In the genomic region with DNA sequence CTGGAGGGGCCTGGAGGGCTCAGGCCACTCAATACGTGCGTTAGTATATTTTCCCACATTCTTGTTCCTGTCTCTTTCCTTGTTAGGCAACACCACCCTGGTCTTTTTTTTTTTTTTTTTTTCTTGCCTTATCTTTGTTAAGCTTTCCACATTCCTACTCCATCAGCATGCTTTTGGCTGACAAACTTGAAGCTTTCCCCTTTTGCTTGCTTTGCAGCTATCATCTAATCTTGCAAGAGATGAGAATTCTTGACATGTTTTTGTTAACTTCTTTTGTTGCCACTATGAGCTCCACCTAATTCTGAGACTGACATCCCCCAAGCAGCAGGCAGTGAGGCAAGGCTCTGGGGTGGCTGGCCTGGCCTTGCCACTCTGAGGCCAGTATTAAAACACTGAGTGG, we compare ENCODE assay signal across 16 cellular contexts. TPM values are rescaled to one million over a fixed set of nuclear protein-coding genes. Genes with fewer than 3 reads are reported as not detected.
"Had no signal": no experiment of that assay in that cellular context is flagged by ENCODE, and none has a peak within 500 bp of the region (broad histone marks: within the 10 kb centered on the region; RNA-seq: fewer than 3 reads in every experiment).

No MANE protein-coding gene starts in this region.

- H3K27me3 Mint-ChIP-seq: stimulated activated naive B cell treated with anti-CD40 and anti-IgM and Interleukin-4, amounts not matched to agents 10 μg/mL and 1 μg/mL and 100 μg/mL, for 72 hours had no signal

- H3K36me3 Mint-ChIP-seq: activated naive CD4-positive, alpha-beta T cell treated with anti-CD3 and anti-CD28 coated beads, Interleukin-2, amount 50 U/mL, for 24 hours; naive thymus-derived CD8-positive, alpha-beta T cell; stimulated activated naive B cell treated with anti-CD40 and anti-IgM and Interleukin-4, amounts not matched to agents 10 μg/mL and 1 μg/mL and 100 μg/mL, for 72 hours had no signal

- H3K27me3 ChIP-seq: adrenal gland, gastroesophageal sphincter, heart left ventricle, pancreas, sigmoid colon had no signal

- H3K36me3 ChIP-seq: adrenal gland, gastroesophageal sphincter, heart left ventricle, pancreas, sigmoid colon, thoracic aorta had no signal

- H3K27ac Mint-ChIP-seq: activated naive CD4-positive, alpha-beta T cell treated with anti-CD3 and anti-CD28 coated beads, Interleukin-2, amount 50 U/mL, for 24 hours; naive thymus-derived CD8-positive, alpha-beta T cell; stimulated activated naive B cell treated with anti-CD40 and anti-IgM and Interleukin-4, amounts not matched to agents 10 μg/mL and 1 μg/mL and 100 μg/mL, for 72 hours; T-helper 17 cell had no signal

- H3K27ac ChIP-seq: adrenal gland, gastroesophageal sphincter, heart left ventricle, pancreas, sigmoid colon, thoracic aorta, VCaP had no signal

- H3K4me1 ChIP-seq: adrenal gland, pancreas had no signal

- ATAC-seq: gastroesophageal sphincter; heart left ventricle; left ventricle myocardium superior; naive thymus-derived CD8-positive, alpha-beta T cell; pancreas; stimulated activated naive B cell treated with anti-CD40 and anti-IgM and Interleukin-4, amounts not matched to agents 10 μg/mL and 1 μg/mL and 100 μg/mL, for 72 hours; T-helper 17 cell had no signal

- H3K4me1 Mint-ChIP-seq: activated naive CD4-positive, alpha-beta T cell treated with anti-CD3 and anti-CD28 coated beads, Interleukin-2, amount 50 U/mL, for 24 hours; naive thymus-derived CD8-positive, alpha-beta T cell; stimulated activated naive B cell treated with anti-CD40 and anti-IgM and Interleukin-4, amounts not matched to agents 10 μg/mL and 1 μg/mL and 100 μg/mL, for 72 hours; T-helper 17 cell had no signal

- H3K9me3 Mint-ChIP-seq: activated naive CD4-positive, alpha-beta T cell treated with anti-CD3 and anti-CD28 coated beads, Interleukin-2, amount 50 U/mL, for 24 hours; naive thymus-derived CD8-positive, alpha-beta T cell had no signal

- H3K4me3 Mint-ChIP-seq: activated naive CD4-positive, alpha-beta T cell treated with anti-CD3 and anti-CD28 coated beads, Interleukin-2, amount 50 U/mL, for 24 hours; naive thymus-derived CD8-positive, alpha-beta T cell; stimulated activated naive B cell treated with anti-CD40 and anti-IgM and Interleukin-4, amounts not matched to agents 10 μg/mL and 1 μg/mL and 100 μg/mL, for 72 hours; T-helper 17 cell had no signal

- DNase-seq: activated CD4-positive, alpha-beta T cell treated with anti-CD3 and anti-CD28 coated beads, Interleukin-2, amount 50 U/mL, for 4 hours; activated CD4-positive, CD25-positive, alpha-beta regulatory T cell treated with anti-CD3 and anti-CD28 coated beads, Interleukin-2, amount 50 U/mL, for 72 hours; activated gamma-delta T cell; adrenal gland; heart left ventricle; kidney glomerular epithelial cell; left ventricle myocardium superior; naive thymus-derived CD8-positive, alpha-beta T cell; pancreas; sigmoid colon; stimulated activated naive B cell treated with anti-CD40 and anti-IgM and Interleukin-4, amounts not matched to agents 10 μg/mL and 1 μg/mL and 100 μg/mL, for 72 hours; T-helper 17 cell had no signal

- H3K4me3 ChIP-seq: adrenal gland, gastroesophageal sphincter, heart left ventricle, pancreas, sigmoid colon, thoracic aorta had no signal

RNA-seq across cellular contexts. Expression of gene NRP1, which starts 52.5 kb away (rescaled TPM):
- polyA plus RNA-seq: naive thymus-derived CD8-positive, alpha-beta T cell had no signal
